Comparison of ENCODE assay signal across 12 cellular contexts in genomic region chr3:186787642-186788481, GRCh38. TPM values are rescaled to one million over a fixed set of nuclear protein-coding genes. Genes with fewer than 3 reads are reported as not detected.
DNase-seq lines count a peak whose midpoint lies in the region; FAIRE-seq and TF ChIP-seq lines count a peak whose summit lies in the region.
"Had no signal": no experiment of that assay in that cellular context is flagged by ENCODE, and none has a peak within 500 bp of the region (broad histone marks: within the 10 kb centered on the region; RNA-seq: fewer than 3 reads in every experiment).

No MANE protein-coding gene starts in this region.

- H3K9me3 ChIP-seq in OCI-LY1 (ENCODE audit: low read length) (no peaks in the 10 kb centered on the region), ectodermal cell (ENCODE audit: control insufficient read depth, low read length) (no peaks in the 10 kb centered on the region)

- H3K4me1 ChIP-seq in OCI-LY1 (ENCODE audit: insufficient read depth, low read length, severe bottlenecking) (peaks cover 40% of the 10 kb centered on the region), ectodermal cell (ENCODE audit: control insufficient read depth, insufficient read depth, low read length) (peaks cover 7% of the 10 kb centered on the region)

- POLR2A ChIA-PET in activated CD4-positive, alpha-beta T cell treated with anti-CD3 and anti-CD28 coated beads, Interleukin-2, amount 10 ng/mL, durations not matched to agents 7 days and 5 days (lab: Charles Lee): interaction anchor here (0.6 to 0.7 kb wide), 2 partner anchors 10 to 186 kb away, joined by 3 to 5 read pairs; no protein-coding TSS in a partner anchor

- 94% methylated on average over 15 of the region's 15 CpGs for WGBS in ectodermal cell, 2 experiments

- H3K79me2 ChIP-seq in OCI-LY1 (ENCODE audit: insufficient read depth, low read length): peaks cover 27% of the 10 kb centered on the region

- H3K4me3 Mint-ChIP-seq in activated CD4-positive, alpha-beta T cell treated with anti-CD3 and anti-CD28 coated beads, Interleukin-2, amount 10 ng/mL, durations not matched to agents 7 days and 5 days: peak overlapping the region; percentile 99

- H2AFZ ChIP-seq in OCI-LY1 (ENCODE audit: low read length): no peak overlapping the region

- no peaks in the 10 kb centered on the region for H3K27me3 ChIP-seq in OCI-LY1 (ENCODE audit: insufficient read depth, low read length)
- no peaks in the 10 kb centered on the region for H3K27me3 ChIP-seq in ectodermal cell (ENCODE audit: control insufficient read depth, insufficient read depth, low read length, poor library complexity, severe bottlenecking)

- peak overlapping the region; percentile 61 for H3K27ac Mint-ChIP-seq in activated CD4-positive, alpha-beta T cell treated with anti-CD3 and anti-CD28 coated beads, Interleukin-2, amount 10 ng/mL, durations not matched to agents 7 days and 5 days

- no peaks in the 10 kb centered on the region for H3K9me3 Mint-ChIP-seq in activated CD4-positive, alpha-beta T cell treated with anti-CD3 and anti-CD28 coated beads, Interleukin-2, amount 10 ng/mL, durations not matched to agents 7 days and 5 days

- no peaks in the 10 kb centered on the region for H3K9me2 ChIP-seq in OCI-LY1 (ENCODE audit: low read depth, low read length)

- H3K27ac ChIP-seq in OCI-LY1 (ENCODE audit: low read depth, low read length, poor library complexity, severe bottlenecking) (no peak overlapping the region), ectodermal cell (ENCODE audit: insufficient read depth, low read depth, low read length, poor library complexity, severe bottlenecking) (no peak overlapping the region)
- H3K27ac ChIP-seq: C4-2B had no signal

- CTCF ChIA-PET in activated CD4-positive, alpha-beta T cell treated with anti-CD3 and anti-CD28 coated beads, Interleukin-2, amount 10 ng/mL, durations not matched to agents 7 days and 5 days (lab: Charles Lee): interaction anchor here (0.7 to 1.4 kb wide), 3 partner anchors 9 to 17 kb away, joined by 3 read pairs; no protein-coding TSS in a partner anchor

- H3K27me3 Mint-ChIP-seq in activated CD4-positive, alpha-beta T cell treated with anti-CD3 and anti-CD28 coated beads, Interleukin-2, amount 10 ng/mL, durations not matched to agents 7 days and 5 days: no peaks in the 10 kb centered on the region

- H4K20me1 ChIP-seq in OCI-LY1 (ENCODE audit: insufficient read depth, low read length): peaks cover 11% of the 10 kb centered on the region; the same call in 1 of the 2 replicates

- peak overlapping the region; percentile 84 for H3K4me2 ChIP-seq in OCI-LY1 (ENCODE audit: low read length)

- peaks cover 84% of the 10 kb centered on the region for H3F3A ChIP-seq in OCI-LY1 (ENCODE audit: insufficient read depth, low read length)

- H3K9ac ChIP-seq in OCI-LY1 (ENCODE audit: low read length): no peak overlapping the region; the same call in 1 of the 2 replicates

- peak overlapping the region; percentile 75 for H3K4me3 ChIP-seq in OCI-LY1 (ENCODE audit: low read depth, low read length, poor library complexity, severe bottlenecking)
- H3K4me3 ChIP-seq in ectodermal cell (ENCODE audit: insufficient read depth, low read depth, low read length): peak overlapping the region; percentile 4
- peak overlapping the region; percentile 100 for H3K4me3 ChIP-seq in retinal pigment epithelial cell (ENCODE audit: low read length)

- FAIRE-seq in H54 (lab: Jason Lieb, UNC): no peak

- peaks cover 93% of the 10 kb centered on the region for H3K36me3 ChIP-seq in OCI-LY1 (ENCODE audit: insufficient read depth, low read length)
- H3K36me3 ChIP-seq in ectodermal cell (ENCODE audit: control insufficient read depth, insufficient read depth, low read length): peaks cover 69% of the 10 kb centered on the region

- H3K4me1 Mint-ChIP-seq in activated CD4-positive, alpha-beta T cell treated with anti-CD3 and anti-CD28 coated beads, Interleukin-2, amount 10 ng/mL, durations not matched to agents 7 days and 5 days: peaks cover 47% of the 10 kb centered on the region

- TF ChIP-seq CTCF in OCI-LY1 (IDR thresholded peaks at IDR 0.05; ENCODE audit: low read length): no peak
- TF ChIP-seq CTCF in retinal pigment epithelial cell (conservative IDR thresholded peaks at IDR 0.05; ENCODE audit: low read depth, low read length): no peak

- no peak for DNase-seq in activated CD4-positive, alpha-beta T cell treated with anti-CD3 and anti-CD28 coated beads, Interleukin-2, amount 10 ng/mL, durations not matched to agents 7 days and 5 days
- no peak for DNase-seq in activated CD4-positive, alpha-beta T cell treated with anti-CD3 and anti-CD28 coated beads for 4 hours
- DNase-seq in retinal pigment epithelial cell (ENCODE audit: low read depth) (no peak), H54 (ENCODE audit: insufficient read length, low spot score) (no peak), NCI-H128 (lab: John Stamatoyannopoulos, UW; ENCODE audit: unreplicated experiment) (no peak), medulla oblongata (ENCODE audit: extremely low spot score) (no peak)
- DNase-seq: hypothalamus; NK-92 treated with Interleukin-12 subunit alpha and Interleukin-12 subunit beta, amount 100 ng/mL, for 24 hours; retina had no signal

- H3K36me3 Mint-ChIP-seq in activated CD4-positive, alpha-beta T cell treated with anti-CD3 and anti-CD28 coated beads, Interleukin-2, amount 10 ng/mL, durations not matched to agents 7 days and 5 days (ENCODE audit: low read depth): peaks cover 80% of the 10 kb centered on the region

- TF ChIP-seq POLR2A in H54 (IDR thresholded peaks at IDR 0.05; ENCODE audit: low read depth, low read length): no peak

RNA-seq across cellular contexts. Expression of gene EIF4A2, which starts 4.5 kb away (rescaled TPM):
- 100 to 1,000 TPM; 351 to 383 TPM for total RNA-seq in activated CD4-positive, alpha-beta T cell treated with anti-CD3 and anti-CD28 coated beads, Interleukin-2, amount 10 ng/mL, durations not matched to agents 7 days and 5 days
- 640 TPM for polyA plus RNA-seq in ectodermal cell (2013, experiment 1 of 4)
- polyA plus RNA-seq in ectodermal cell (2013, experiment 2 of 4): 581 TPM
- polyA plus RNA-seq in ectodermal cell (2013, experiment 3 of 4): 572 TPM
- polyA plus RNA-seq in ectodermal cell (2013, experiment 4 of 4): 609 TPM

RNA-seq across cellular contexts. Expression of gene RFC4, which starts 18.4 kb away (rescaled TPM):
- total RNA-seq in activated CD4-positive, alpha-beta T cell treated with anti-CD3 and anti-CD28 coated beads, Interleukin-2, amount 10 ng/mL, durations not matched to agents 7 days and 5 days: 100 to 1,000 TPM in 1 of 2 experiments, 10 to 100 TPM in 1; 85.5 to 105 TPM
- polyA plus RNA-seq in ectodermal cell (2013, experiment 1 of 4): 126 TPM
- polyA plus RNA-seq in ectodermal cell (2013, experiment 2 of 4): 119 TPM
- 117 TPM for polyA plus RNA-seq in ectodermal cell (2013, experiment 3 of 4)
- polyA plus RNA-seq in ectodermal cell (2013, experiment 4 of 4): 114 TPM

RNA-seq across cellular contexts. Expression of gene ADIPOQ, which starts 54.6 kb away (rescaled TPM):
- not detected for total RNA-seq in activated CD4-positive, alpha-beta T cell treated with anti-CD3 and anti-CD28 coated beads, Interleukin-2, amount 10 ng/mL, durations not matched to agents 7 days and 5 days
- polyA plus RNA-seq in ectodermal cell (2013, experiment 1 of 4): not detected
- not detected for polyA plus RNA-seq in ectodermal cell (2013, experiment 2 of 4)
- polyA plus RNA-seq in ectodermal cell (2013, experiment 3 of 4): not detected
- polyA plus RNA-seq in ectodermal cell (2013, experiment 4 of 4): not detected

Comparison
In these comparisons a context has a peak if more than half of its experiments do, and no peak if none do; other contexts are left out.
1. H3K4me3 ChIP-seq: peak in every context shown above with its lines; median percentile 100 in retinal pigment epithelial cell; 75 in OCI-LY1; 4 in ectodermal cell.